8 cellular contexts compared by ENCODE assay signal in genomic region chr3:194486540-194487288, GRCh38. TPM values are rescaled to one million over a fixed set of nuclear protein-coding genes. Genes with fewer than 3 reads are reported as not detected.
A peak's percentile ranks its signal among the peaks of the same experiment; 100 is the strongest.
DNase-seq lines count a peak whose midpoint lies in the region; ATAC-seq and TF ChIP-seq lines count a peak whose summit lies in the region.

Gene ATP13A3 (minus strand): TSS chr3:194487002. CDS start chr3:194462190, 24,812 bp downstream.

- H3K9me3 ChIP-seq in CD8-positive, alpha-beta T cell (ENCODE audit: low read length), result no peaks in the 10 kb centered on the region

- peaks cover 29% of the 10 kb centered on the region for H3K4me1 ChIP-seq in CD8-positive, alpha-beta T cell (ENCODE audit: insufficient read depth, low read length)

- peaks cover 43% of the 10 kb centered on the region for H3K4me1 Mint-ChIP-seq in CD8-positive, alpha-beta T cell (ENCODE audit: low read depth)

- H3K9me3 Mint-ChIP-seq in CD8-positive, alpha-beta T cell, result no peaks in the 10 kb centered on the region

- intact Hi-C loops in CD8-positive, alpha-beta T cell (cut with DNase I, micrococcal nuclease), result loop anchor here (1.0 to 10.0 kb wide), 12 partner anchors 97 to 1718 kb away; partner anchors contain the start of genes HES1 (in 2 of the 2), XXYLT1 (in 2 of the 2), LSG1 (in 1 of the 2) and PPP1R2 (in 1 of the 2)

- ATAC-seq in CD8-positive, alpha-beta T cell, result peak; percentile 80
- peak; percentile 48 for ATAC-seq in GM19468 (IDR thresholded peaks at IDR 0.05; ENCODE audit: extremely low read depth, unreplicated experiment)

- H3K4me3 Mint-ChIP-seq in CD8-positive, alpha-beta T cell, result peak within 1 kb of the TSS; percentile 93

- TF ChIP-seq CTCF in CD8-positive, alpha-beta T cell (IDR thresholded peaks at IDR 0.05), result no peak

- POLR2A ChIA-PET in CD8-positive, alpha-beta T cell (lab: Charles Lee), result interaction anchor here (0.7 to 1.7 kb wide), 5 partner anchors 12 to 186 kb away, joined by 3 to 8 read pairs (median 3); partner anchors contain the start of gene LSG1
- POLR2A ChIA-PET in activated CD8-positive, alpha-beta memory T cell treated with anti-CD3 and anti-CD28 coated beads for 36 hours (lab: Charles Lee), result interaction anchor here (0.6 to 1.4 kb wide), 5 partner anchors 14 to 189 kb away, joined by 3 to 5 read pairs (median 3); no protein-coding TSS in a partner anchor

- peak within 1 kb of the TSS; percentile 58 for H3K27ac ChIP-seq in CD8-positive, alpha-beta T cell (ENCODE audit: low read depth, low read length)

- DNase-seq in CD8-positive, alpha-beta T cell, result peak; percentile 83 to 93 (median 90)
- DNase-seq in HT-29 (ENCODE audit: low spot score) (peak; percentile 88), medulla oblongata (ENCODE audit: extremely low spot score) (peak; percentile 96)
- peak; percentile 84 for DNase-seq in NK-92 treated with Interleukin-12 subunit alpha and Interleukin-12 subunit beta, amount 100 ng/mL, for 24 hours (lab: John Stamatoyannopoulos, UW)
- peak; percentile 81 for DNase-seq in effector CD8-positive, alpha-beta T cell (lab: John Stamatoyannopoulos, UW)
- peak; percentile 72 for DNase-seq in stimulated activated CD8-positive, alpha-beta memory T cell treated with anti-CD3 and anti-CD28 coated beads, Interleukin-12 subunit alpha, Interleukin-12 subunit beta, amount 100 ng/mL, for 24 hours (ENCODE audit: extremely low read depth)

- H3K36me3 ChIP-seq in CD8-positive, alpha-beta T cell (ENCODE audit: insufficient read depth, low read length), result no peaks in the 10 kb centered on the region

- CTCF ChIA-PET in CD8-positive, alpha-beta T cell (lab: Charles Lee), result interaction anchor here (1.1 kb wide), 1 partner anchor 107 kb away, joined by 3 read pairs; no protein-coding TSS in a partner anchor
- CTCF ChIA-PET in activated CD8-positive, alpha-beta memory T cell treated with anti-CD3 and anti-CD28 coated beads for 36 hours (lab: Charles Lee), result interaction anchor here (0.7 to 1.7 kb wide), 7 partner anchors 11 to 98 kb away, joined by 3 to 7 read pairs (median 3); no protein-coding TSS in a partner anchor

- peak within 1 kb of the TSS; percentile 92 for H3K27ac Mint-ChIP-seq in CD8-positive, alpha-beta T cell

- peak within 1 kb of the TSS; percentile 98 for H3K4me3 ChIP-seq in CD8-positive, alpha-beta T cell (ENCODE audit: low read depth, low read length)

- no peaks in the 10 kb centered on the region for H3K27me3 Mint-ChIP-seq in CD8-positive, alpha-beta T cell (ENCODE audit: low read depth)

- no peaks in the 10 kb centered on the region for H3K27me3 ChIP-seq in CD8-positive, alpha-beta T cell (ENCODE audit: insufficient read depth, low read length)

- peaks cover 16% of the 10 kb centered on the region for H3K36me3 Mint-ChIP-seq in CD8-positive, alpha-beta T cell

RNA-seq across cellular contexts. Expression of gene ATP13A3, which starts in this region (rescaled TPM):
- 10 to 100 TPM; 50.2 to 52.8 TPM for total RNA-seq in CD8-positive, alpha-beta T cell
- 66.1 and 84.4 TPM in 2 replicates for total RNA-seq in HT-29 (2014; rRNA removed; shearing (Covaris generic))
- 100 to 1,000 TPM; 186 to 213 TPM for total RNA-seq in activated CD8-positive, alpha-beta memory T cell treated with anti-CD3 and anti-CD28 coated beads for 36 hours

Comparison
In these comparisons a context has a peak if more than half of its experiments do, and no peak if none do; other contexts are left out.
1. Peak in every context shown above with its lines: DNase-seq, ATAC-seq, H3K4me3 ChIP-seq and H3K27ac ChIP-seq.